In the genomic region with DNA sequence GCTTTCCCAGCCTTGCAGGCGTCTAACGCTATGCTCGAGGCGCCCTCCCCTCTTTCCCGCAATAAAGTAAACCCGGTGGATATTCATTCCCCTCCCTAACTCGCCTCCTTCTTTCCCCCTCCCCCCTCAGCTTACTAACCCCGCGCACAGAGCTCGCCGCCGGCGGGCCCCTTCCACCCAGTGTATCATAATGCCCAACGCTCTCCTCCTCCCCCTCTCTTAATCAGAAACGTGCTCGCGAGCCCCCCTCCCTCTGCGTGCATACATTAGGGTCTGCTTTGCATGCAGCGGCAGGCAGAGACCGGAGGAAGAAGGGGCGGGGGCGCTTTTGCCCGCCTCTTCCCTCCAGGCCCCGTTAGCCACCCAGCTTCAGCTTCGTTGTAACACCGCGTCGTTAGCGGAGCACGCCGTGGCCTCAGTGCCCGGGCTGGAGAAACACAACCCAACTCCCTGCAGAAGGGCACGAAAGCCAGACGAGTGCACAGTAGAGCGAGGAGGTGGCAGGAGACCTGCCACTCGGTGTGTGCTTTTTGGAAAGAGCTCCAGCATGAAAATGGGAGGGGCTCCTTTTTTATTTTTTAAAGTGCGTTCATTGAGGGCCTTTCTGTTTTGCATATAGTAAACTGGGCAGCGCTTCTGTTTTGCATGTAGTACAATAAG, we compare ENCODE assay signal across 8 cellular contexts. TPM values are rescaled to one million over a fixed set of nuclear protein-coding genes. Genes with fewer than 3 reads are reported as not detected.
A peak's percentile ranks its signal among the peaks of the same experiment; 100 is the strongest.
DNase-seq lines count a peak whose midpoint lies in the region; ATAC-seq and TF ChIP-seq lines count a peak whose summit lies in the region.

No MANE protein-coding gene starts in this region.

- H3K79me2 ChIP-seq in ACC112 (ENCODE audit: control insufficient read depth, insufficient read depth, low read length, unreplicated experiment): peaks cover 39% of the 10 kb centered on the region

- intact Hi-C loops in left lung (cut with DNase I): no loop called here

- DNase-seq in NCI-H446 (lab: John Stamatoyannopoulos, UW): peak; percentile 77 to 93
- peak; percentile 63 for DNase-seq in cerebellum (ENCODE audit: low spot score)
- peak; percentile 63 to 88 for DNase-seq in left lung
- peak in 2 of 3 experiments; percentile 35 to 44 for DNase-seq in stimulated activated CD4-positive, alpha-beta T cell treated with anti-CD3 and anti-CD28 coated beads, TNF-alpha, amount 100 ng/mL, for 4 hours (ENCODE audit: low read depth in 3 of 3)

- H3K4me1 ChIP-seq in ACC112 (ENCODE audit: control insufficient read depth, insufficient read depth, low read length, unreplicated experiment) (peaks cover 16% of the 10 kb centered on the region), left lung (peaks cover 23 to 37% of the 10 kb centered on the region in 2 donors)

- no peaks in the 10 kb centered on the region for H3K27me3 ChIP-seq in ACC112 (ENCODE audit: insufficient read depth, low read length)
- H3K27me3 ChIP-seq in left lung: no peaks in the 10 kb centered on the region

- H3K36me3 ChIP-seq in ACC112 (ENCODE audit: insufficient read depth, low read length) (peaks cover 3% of the 10 kb centered on the region; the same call in 1 of the 2 replicates), left lung (no peaks in the 10 kb centered on the region)

- peak overlapping the region; percentile 78 for H3K4me3 ChIP-seq in ACC112 (ENCODE audit: low read depth, low read length)
- H3K4me3 ChIP-seq in left lung: peak overlapping the region; percentile 56 to 99

- H2AFZ ChIP-seq in ACC112 (ENCODE audit: low read length, unreplicated experiment): peak overlapping the region; percentile 89

- no peaks in the 10 kb centered on the region for H3K9me3 ChIP-seq in left lung

- H3K27ac ChIP-seq in ACC112 (ENCODE audit: low read depth, low read length): no peak overlapping the region
- H3K27ac ChIP-seq in left lung: peak overlapping the region; percentile 83 to 86

- no peak for TF ChIP-seq CTCF in left lung (IDR thresholded peaks at IDR 0.05)

- peak; percentile 21 for ATAC-seq in GM18907 (IDR thresholded peaks at IDR 0.05; ENCODE audit: unreplicated experiment)
- ATAC-seq in HG03280 (IDR thresholded peaks at IDR 0.05; ENCODE audit: unreplicated experiment): peak; percentile 25
- peak; percentile 22 to 30 for ATAC-seq in activated CD4-positive, CD25-positive, alpha-beta regulatory T cell treated with anti-CD3 and anti-CD28 coated beads, Interleukin-2, amount 50 U/mL, for 24 hours
- peak; percentile 35 for ATAC-seq in left lung

RNA-seq across cellular contexts. Expression of gene KMT2A, which starts 0.9 kb away (rescaled TPM):
- total RNA-seq in cerebellum: 111 TPM
- 10 to 100 TPM; 45.8 to 52.9 TPM for total RNA-seq in left lung

RNA-seq across cellular contexts. Expression of gene ATP5MG, which starts 34.0 kb away (rescaled TPM):
- total RNA-seq in cerebellum (56.3 TPM), left lung (100 to 1,000 TPM; 151 to 155 TPM)
